In the genomic region with DNA sequence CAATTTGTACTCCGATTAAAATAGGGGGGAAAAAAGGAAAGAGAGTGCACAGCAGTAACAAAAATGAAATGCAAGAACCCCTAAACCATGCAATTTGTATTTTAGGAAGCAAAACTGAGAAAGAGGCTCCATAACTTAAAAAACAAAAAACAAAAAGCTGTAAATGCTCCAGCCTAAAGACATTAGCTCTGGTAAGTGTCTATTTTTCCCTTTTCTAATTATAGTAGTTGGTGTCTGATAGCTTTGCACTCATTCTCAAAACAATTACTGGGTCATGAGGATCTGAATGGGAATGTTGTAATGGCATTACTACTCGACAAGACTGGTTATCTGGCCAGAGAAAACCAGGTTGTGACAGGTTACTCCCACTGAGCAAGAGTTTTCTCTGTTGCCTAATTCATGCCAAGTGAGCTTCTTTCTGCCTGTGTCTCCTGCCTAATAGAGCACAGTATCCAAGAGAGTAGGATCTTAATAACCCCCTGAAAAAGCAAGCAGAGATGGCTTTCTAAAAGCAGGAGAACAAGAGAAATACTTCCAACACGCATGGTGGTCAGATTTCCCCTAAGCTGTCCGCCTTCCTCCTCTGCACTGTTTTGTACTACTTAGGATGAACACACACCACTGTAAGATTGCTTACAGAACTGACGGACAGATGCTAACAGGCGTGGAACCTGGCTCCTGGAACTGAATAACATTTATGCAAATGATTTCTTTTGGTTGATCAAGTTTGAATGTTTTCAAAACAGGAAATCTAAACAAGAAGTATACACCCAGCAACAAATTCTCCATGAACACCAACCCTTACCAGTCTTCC, we compare ENCODE assay signal across 8 cellular contexts.
A peak's percentile ranks its signal among the peaks of the same experiment; 100 is the strongest.
DNase-seq lines count a peak whose midpoint lies in the region; ATAC-seq and TF ChIP-seq lines count a peak whose summit lies in the region.

No MANE protein-coding gene starts in this region.

- no peak for TF ChIP-seq CTCF in stomach (IDR thresholded peaks at IDR 0.05)

- POLR2A ChIA-PET in activated CD4-positive, alpha-beta T cell treated with anti-CD3 and anti-CD28 coated beads for 36 hours (lab: Charles Lee), result interaction anchor here (0.9 to 1.9 kb wide), 5 partner anchors 15 to 131 kb away, joined by 3 to 7 read pairs (median 5); no protein-coding TSS in a partner anchor

- 26 to 46% (median 42%) methylated on average over 6 of the region's 6 CpGs for WGBS in stomach, 5 donors

- peak overlapping the region; percentile 86 for H3K9ac ChIP-seq in adipocyte (ENCODE audit: low read length)
- peak overlapping the region; percentile 3; the same call in 1 of the 2 replicates for H3K9ac ChIP-seq in iPS-20b (ENCODE audit: low read depth, low read length)

- no peak for DNase-seq in activated CD4-positive, alpha-beta T cell treated with anti-CD3 and anti-CD28 coated beads for 36 hours
- no peak for DNase-seq in activated CD4-positive, alpha-beta T cell treated with anti-CD3 and anti-CD28 coated beads, Interleukin-2, amount 50 U/mL, for 4 hours
- DNase-seq in adipocyte (ENCODE audit: low read depth) (peak; percentile 53), stomach (no peak), H7 (no peak), NCI-H2107 (lab: John Stamatoyannopoulos, UW) (no peak)
- DNase-seq in stimulated activated CD4-positive, alpha-beta T cell treated with anti-CD3 and anti-CD28 coated beads, Interleukin-4, amount 100 ng/mL, for 1 hour, result no peak

- H3K36me3 Mint-ChIP-seq in activated CD4-positive, alpha-beta T cell treated with anti-CD3 and anti-CD28 coated beads for 36 hours (ENCODE audit: low read depth), result peaks cover 35% of the 10 kb centered on the region

- CTCF ChIA-PET in activated CD4-positive, alpha-beta T cell treated with anti-CD3 and anti-CD28 coated beads for 36 hours (lab: Charles Lee), result interaction anchor here (0.6 to 5.3 kb wide), 27 partner anchors 7 to 138 kb away, joined by 3 to 49 read pairs (median 4); a partner anchor contains a TSS

- H3K27ac ChIP-seq in iPS-20b (ENCODE audit: low read length) (no peak overlapping the region), stomach (peak overlapping the region; percentile 91 to 97 (median 95))

- H3K4me3 ChIP-seq in adipocyte (ENCODE audit: low read length) (peak overlapping the region; percentile 21), iPS-20b (ENCODE audit: low read length) (no peak overlapping the region), stomach (peak overlapping the region in 1 of 4 donors; percentile 13), H7 (ENCODE audit: insufficient read depth, low read depth, low read length) (no peak overlapping the region)

- H3K27me3 ChIP-seq in adipocyte (replicated peaks; ENCODE audit: control insufficient read depth, insufficient read depth, low read length) (no peaks in the 10 kb centered on the region), iPS-20b (ENCODE audit: insufficient read depth, low read length) (no peaks in the 10 kb centered on the region), stomach (no peaks in the 10 kb centered on the region), H7 (ENCODE audit: control insufficient read depth, insufficient read depth, low read length) (no peaks in the 10 kb centered on the region)

- peaks cover 70% of the 10 kb centered on the region for H3K4me1 ChIP-seq in adipocyte (ENCODE audit: control insufficient read depth, insufficient read depth, low read length)
- H3K4me1 ChIP-seq in iPS-20b (ENCODE audit: insufficient read depth, low read length), result peaks cover 27% of the 10 kb centered on the region; the same call in 1 of the 2 replicates
- H3K4me1 ChIP-seq in stomach, result peaks cover 45 to 92% (median 71%) of the 10 kb centered on the region in 4 donors

- H3K9me3 Mint-ChIP-seq in activated CD4-positive, alpha-beta T cell treated with anti-CD3 and anti-CD28 coated beads for 36 hours (ENCODE audit: low read depth), result no peaks in the 10 kb centered on the region

- intact Hi-C loops in activated CD4-positive, alpha-beta T cell treated with anti-CD3 and anti-CD28 coated beads for 36 hours (cut with DNase I, micrococcal nuclease), result loop anchor here (5.0 kb wide), 3 partner anchors 65 to 130 kb away; no protein-coding TSS in a partner anchor
- intact Hi-C loops in stomach (cut with DNase I; ENCODE audit: low total_unique reads), result no loop called here

- TF ChIP-seq EP300 in stomach (IDR thresholded peaks at IDR 0.05), result no peak

- peak overlapping the region; percentile 80 for H3K27ac Mint-ChIP-seq in activated CD4-positive, alpha-beta T cell treated with anti-CD3 and anti-CD28 coated beads for 36 hours

- no peaks in the 10 kb centered on the region for H3K9me3 ChIP-seq in adipocyte (ENCODE audit: control insufficient read depth, low read length)
- no peaks in the 10 kb centered on the region for H3K9me3 ChIP-seq in iPS-20b (ENCODE audit: insufficient read depth, low read depth, low read length)
- no peaks in the 10 kb centered on the region for H3K9me3 ChIP-seq in stomach

- H3K27me3 Mint-ChIP-seq in activated CD4-positive, alpha-beta T cell treated with anti-CD3 and anti-CD28 coated beads for 36 hours, result no peaks in the 10 kb centered on the region

- peak overlapping the region; percentile 47 for H3K4me3 Mint-ChIP-seq in activated CD4-positive, alpha-beta T cell treated with anti-CD3 and anti-CD28 coated beads for 36 hours

- no peak for ATAC-seq in activated CD4-positive, alpha-beta T cell treated with anti-CD3 and anti-CD28 coated beads for 36 hours

- TF ChIP-seq POLR2A in stomach (IDR thresholded peaks at IDR 0.05), result no peak

- peaks cover 36% of the 10 kb centered on the region for H3K36me3 ChIP-seq in adipocyte (ENCODE audit: control insufficient read depth, insufficient read depth, low read length, severe bottlenecking)
- H3K36me3 ChIP-seq in iPS-20b (ENCODE audit: insufficient read depth, low read depth, low read length), result peaks cover 2% of the 10 kb centered on the region; the same call in 1 of the 2 replicates
- H3K36me3 ChIP-seq in stomach, result peaks cover 4 to 26% (median 16%) of the 10 kb centered on the region in 4 donors
- H3K36me3 ChIP-seq in H7 (replicated peaks; ENCODE audit: control insufficient read depth, insufficient read depth, low read length), result no peaks in the 10 kb centered on the region

- H3K4me1 Mint-ChIP-seq in activated CD4-positive, alpha-beta T cell treated with anti-CD3 and anti-CD28 coated beads for 36 hours, result peaks cover 71% of the 10 kb centered on the region
